In the genomic region with DNA sequence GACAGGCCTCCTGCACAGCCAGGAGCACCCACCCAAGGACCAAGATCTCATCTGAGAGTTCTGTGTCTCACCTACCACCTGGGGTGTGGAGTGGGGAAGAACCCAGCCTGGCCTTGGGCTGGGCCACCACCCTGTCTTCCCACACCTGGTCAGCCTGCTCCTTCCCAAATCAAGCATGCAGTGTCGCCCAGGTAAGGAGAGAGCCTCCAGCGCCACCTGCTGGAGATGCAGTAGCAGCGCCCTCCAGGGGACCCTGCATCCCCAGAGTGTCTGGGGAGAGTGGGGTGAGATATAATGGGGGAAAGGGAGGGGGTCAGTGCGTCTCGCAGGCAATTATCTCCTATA, we compare ENCODE assay signal across 8 cellular contexts. TPM values are rescaled to one million over a fixed set of nuclear protein-coding genes. Genes with fewer than 3 reads are reported as not detected.
DNase-seq lines count a peak whose midpoint lies in the region; ATAC-seq and TF ChIP-seq lines count a peak whose summit lies in the region.

No MANE protein-coding gene starts in this region.

- H3K36me3 ChIP-seq in endodermal cell (ENCODE audit: control insufficient read depth, insufficient read depth, low read length), result no peaks in the 10 kb centered on the region

- no peaks in the 10 kb centered on the region for H3K36me3 Mint-ChIP-seq in activated CD8-positive, alpha-beta T cell treated with anti-CD3 and anti-CD28 coated beads, Interleukin-2, amount 10 ng/mL, durations not matched to agents 7 days and 5 days (ENCODE audit: low read depth)
- H3K36me3 Mint-ChIP-seq in endodermal cell (ENCODE audit: low read depth) (no peaks in the 10 kb centered on the region), naive B cell (no peaks in the 10 kb centered on the region)
- H3K36me3 Mint-ChIP-seq in stimulated activated naive B cell treated with anti-CD40 and anti-IgM and Interleukin-4, amounts not matched to agents 10 μg/mL and 1 μg/mL and 100 μg/mL, for 72 hours, result no peaks in the 10 kb centered on the region

- no peak overlapping the region for H3K27ac ChIP-seq in endodermal cell (ENCODE audit: low read depth, low read length)

- WGBS in endodermal cell (ENCODE audit: insufficient coverage in 1 of 2, insufficient read length in 1 of 2), 2 experiments, result 0 to 3% methylated on average over 3 to 5 of the region's 5 CpGs

- no peak overlapping the region for H3K27ac Mint-ChIP-seq in activated CD8-positive, alpha-beta T cell treated with anti-CD3 and anti-CD28 coated beads, Interleukin-2, amount 10 ng/mL, durations not matched to agents 7 days and 5 days
- no peak overlapping the region for H3K27ac Mint-ChIP-seq in endodermal cell
- no peak overlapping the region for H3K27ac Mint-ChIP-seq in naive B cell
- no peak overlapping the region for H3K27ac Mint-ChIP-seq in stimulated activated naive B cell treated with anti-CD40 and anti-IgM and Interleukin-4, amounts not matched to agents 10 μg/mL and 1 μg/mL and 100 μg/mL, for 72 hours

- H3K9ac ChIP-seq in endodermal cell (ENCODE audit: extremely low read depth, low read length, poor library complexity, severe bottlenecking), result no peak overlapping the region

- no peaks in the 10 kb centered on the region for H3K9me3 ChIP-seq in endodermal cell (ENCODE audit: control insufficient read depth, low read length)

- H3K4me1 ChIP-seq in endodermal cell (ENCODE audit: control insufficient read depth, insufficient read depth, low read length), result no peaks in the 10 kb centered on the region

- CTCF ChIA-PET in activated CD8-positive, alpha-beta T cell treated with anti-CD3 and anti-CD28 coated beads, Interleukin-2, amount 10 ng/mL, durations not matched to agents 7 days and 5 days (lab: Charles Lee), result interaction anchor here (1.0 to 3.4 kb wide), 6 partner anchors 38 to 80 kb away, joined by 3 to 20 read pairs (median 4); no protein-coding TSS in a partner anchor

- POLR2A ChIA-PET in activated CD8-positive, alpha-beta T cell treated with anti-CD3 and anti-CD28 coated beads, Interleukin-2, amount 10 ng/mL, durations not matched to agents 7 days and 5 days (lab: Charles Lee), result interaction anchor here (0.6 to 4.0 kb wide), 3 partner anchors 14 to 143 kb away, joined by 3 to 51 read pairs (median 23); no protein-coding TSS in a partner anchor

- no peaks in the 10 kb centered on the region for H3K4me1 Mint-ChIP-seq in activated CD8-positive, alpha-beta T cell treated with anti-CD3 and anti-CD28 coated beads, Interleukin-2, amount 10 ng/mL, durations not matched to agents 7 days and 5 days (ENCODE audit: low read depth)
- H3K4me1 Mint-ChIP-seq in endodermal cell (no peaks in the 10 kb centered on the region), naive B cell (peaks cover 5 to 8% (median 5%) of the 10 kb centered on the region in 3 donors)
- H3K4me1 Mint-ChIP-seq in stimulated activated naive B cell treated with anti-CD40 and anti-IgM and Interleukin-4, amounts not matched to agents 10 μg/mL and 1 μg/mL and 100 μg/mL, for 72 hours, result peaks cover 4 to 7% of the 10 kb centered on the region in 2 donors

- ATAC-seq in GM21723 (IDR thresholded peaks at IDR 0.05; ENCODE audit: unreplicated experiment) (peak; percentile 54), naive B cell (ENCODE audit: low read depth in 2 of 2) (peak; percentile 88 to 92), HG02885 (IDR thresholded peaks at IDR 0.05; ENCODE audit: poor library complexity, unreplicated experiment) (no peak)
- ATAC-seq in activated CD8-positive, alpha-beta T cell treated with anti-CD3 and anti-CD28 coated beads, Interleukin-2, amount 10 ng/mL, durations not matched to agents 7 days and 5 days, result peak; percentile 89
- ATAC-seq in stimulated activated naive B cell treated with anti-CD40 and anti-IgM and Interleukin-4, amounts not matched to agents 10 μg/mL and 1 μg/mL and 100 μg/mL, for 72 hours (replicated peaks), result peak; percentile 95 to 97

- H3K27me3 ChIP-seq in endodermal cell (ENCODE audit: control insufficient read depth, insufficient read depth, low read length, poor library complexity, severe bottlenecking), result peaks cover 5% of the 10 kb centered on the region

- H3K9me3 Mint-ChIP-seq in activated CD8-positive, alpha-beta T cell treated with anti-CD3 and anti-CD28 coated beads, Interleukin-2, amount 10 ng/mL, durations not matched to agents 7 days and 5 days (ENCODE audit: insufficient read depth), result no peaks in the 10 kb centered on the region
- H3K9me3 Mint-ChIP-seq in endodermal cell (no peaks in the 10 kb centered on the region), naive B cell (peaks cover 0 to 3% (median 0%) of the 10 kb centered on the region in 7 donors)
- no peaks in the 10 kb centered on the region for H3K9me3 Mint-ChIP-seq in stimulated activated naive B cell treated with anti-CD40 and anti-IgM and Interleukin-4, amounts not matched to agents 10 μg/mL and 1 μg/mL and 100 μg/mL, for 72 hours

- TF ChIP-seq CTCF in AG09309 (IDR thresholded peaks at IDR 0.05; ENCODE audit: control insufficient read depth, insufficient read depth, low read depth, low read length, missing control alignments) (peak; percentile 96), endodermal cell (conservative IDR thresholded peaks at IDR 0.05) (peak; percentile 91)

- H3K4me3 ChIP-seq in AG09309 (ENCODE audit: control insufficient read depth, low read depth, low read length) (no peak overlapping the region), endodermal cell (ENCODE audit: low read length) (no peak overlapping the region)

- peaks cover 27% of the 10 kb centered on the region for H3K27me3 Mint-ChIP-seq in activated CD8-positive, alpha-beta T cell treated with anti-CD3 and anti-CD28 coated beads, Interleukin-2, amount 10 ng/mL, durations not matched to agents 7 days and 5 days (ENCODE audit: low read depth)
- peaks cover 2% of the 10 kb centered on the region for H3K27me3 Mint-ChIP-seq in endodermal cell (ENCODE audit: insufficient read depth)
- H3K27me3 Mint-ChIP-seq in naive B cell, result peaks cover 20 to 51% (median 27%) of the 10 kb centered on the region in 3 donors
- peaks cover 29 to 48% of the 10 kb centered on the region in 2 donors for H3K27me3 Mint-ChIP-seq in stimulated activated naive B cell treated with anti-CD40 and anti-IgM and Interleukin-4, amounts not matched to agents 10 μg/mL and 1 μg/mL and 100 μg/mL, for 72 hours

- H3K4me3 Mint-ChIP-seq in activated CD8-positive, alpha-beta T cell treated with anti-CD3 and anti-CD28 coated beads, Interleukin-2, amount 10 ng/mL, durations not matched to agents 7 days and 5 days, result no peak overlapping the region
- H3K4me3 Mint-ChIP-seq in endodermal cell (no peak overlapping the region), naive B cell (no peak overlapping the region)
- no peak overlapping the region for H3K4me3 Mint-ChIP-seq in stimulated activated naive B cell treated with anti-CD40 and anti-IgM and Interleukin-4, amounts not matched to agents 10 μg/mL and 1 μg/mL and 100 μg/mL, for 72 hours

- DNase-seq in AG09309 (ENCODE audit: low read depth) (no peak), NCI-H345 (lab: John Stamatoyannopoulos, UW) (peak; percentile 70), endodermal cell (peak; percentile 94), naive B cell (peak; percentile 61)
- DNase-seq in activated CD8-positive, alpha-beta T cell treated with anti-CD3 and anti-CD28 coated beads, Interleukin-2, amount 10 ng/mL, durations not matched to agents 7 days and 5 days, result peak; percentile 78
- DNase-seq in stimulated activated naive B cell treated with anti-CD40 and anti-IgM and Interleukin-4, amounts not matched to agents 10 μg/mL and 1 μg/mL and 100 μg/mL, for 72 hours, result peak; percentile 43

RNA-seq across cellular contexts. Expression of a gene that starts 32.3 kb away (rescaled TPM):
- total RNA-seq in activated CD8-positive, alpha-beta T cell treated with anti-CD3 and anti-CD28 coated beads, Interleukin-2, amount 10 ng/mL, durations not matched to agents 7 days and 5 days, result 10 to 100 TPM; 37.4 to 39.7 TPM
- 10 to 100 TPM; 36.2 to 36.7 TPM for total RNA-seq in endodermal cell
- polyA plus RNA-seq in endodermal cell (2013, experiment 1 of 2), result 34.1 TPM
- polyA plus RNA-seq in endodermal cell (2013, experiment 2 of 2), result 32.3 TPM
- polyA plus RNA-seq in naive B cell (ENCODE audit: low read depth in 6 of 6), result 10 to 100 TPM; 36.9 to 70.6 (median 62.5) TPM

RNA-seq across cellular contexts. Expression of a gene that starts 35.1 kb away (rescaled TPM):
- not detected for total RNA-seq in activated CD8-positive, alpha-beta T cell treated with anti-CD3 and anti-CD28 coated beads, Interleukin-2, amount 10 ng/mL, durations not matched to agents 7 days and 5 days
- 10 to 100 TPM; 45.8 to 51.9 TPM for total RNA-seq in endodermal cell
- 110 TPM for polyA plus RNA-seq in endodermal cell (2013, experiment 1 of 2)
- polyA plus RNA-seq in endodermal cell (2013, experiment 2 of 2), result 184 TPM
- not detected for polyA plus RNA-seq in naive B cell (ENCODE audit: low read depth in 6 of 6)

RNA-seq across cellular contexts. Expression of a gene that starts 40.6 kb away (rescaled TPM):
- 10 to 100 TPM; 25.0 to 26.1 TPM for total RNA-seq in activated CD8-positive, alpha-beta T cell treated with anti-CD3 and anti-CD28 coated beads, Interleukin-2, amount 10 ng/mL, durations not matched to agents 7 days and 5 days
- 10 to 100 TPM; 71.5 to 81.8 TPM for total RNA-seq in endodermal cell
- polyA plus RNA-seq in endodermal cell (2013, experiment 1 of 2), result 66.4 TPM
- 62.0 TPM for polyA plus RNA-seq in endodermal cell (2013, experiment 2 of 2)
- polyA plus RNA-seq in naive B cell (ENCODE audit: low read depth in 6 of 6), result 10 to 100 TPM in 1 of 6 donors, 1 to 10 TPM in 5; 4.9 to 10.4 (median 6.6) TPM

RNA-seq across cellular contexts. Expression of a gene that starts 46.3 kb away (rescaled TPM):
- not detected for total RNA-seq in activated CD8-positive, alpha-beta T cell treated with anti-CD3 and anti-CD28 coated beads, Interleukin-2, amount 10 ng/mL, durations not matched to agents 7 days and 5 days
- not detected for total RNA-seq in endodermal cell
- polyA plus RNA-seq in endodermal cell (2013, experiment 1 of 2), result 1.6 TPM
- 3.4 TPM for polyA plus RNA-seq in endodermal cell (2013, experiment 2 of 2)
- not detected for polyA plus RNA-seq in naive B cell (ENCODE audit: low read depth in 6 of 6)

Comparison
In these comparisons a context has a peak if more than half of its experiments do, and no peak if none do; other contexts are left out.
1. RNA of a gene that starts 35.1 kb away (total RNA-seq): 45.8 to 51.9 TPM in endodermal cell; not detected in activated CD8-positive, alpha-beta T cell treated with anti-CD3 and anti-CD28 coated beads, Interleukin-2, amount 10 ng/mL, durations not matched to agents 7 days and 5 days; every median in the first group is over 10 times any median in the second.